ENCODE assay signal across 8 cellular contexts in the genomic region with DNA sequence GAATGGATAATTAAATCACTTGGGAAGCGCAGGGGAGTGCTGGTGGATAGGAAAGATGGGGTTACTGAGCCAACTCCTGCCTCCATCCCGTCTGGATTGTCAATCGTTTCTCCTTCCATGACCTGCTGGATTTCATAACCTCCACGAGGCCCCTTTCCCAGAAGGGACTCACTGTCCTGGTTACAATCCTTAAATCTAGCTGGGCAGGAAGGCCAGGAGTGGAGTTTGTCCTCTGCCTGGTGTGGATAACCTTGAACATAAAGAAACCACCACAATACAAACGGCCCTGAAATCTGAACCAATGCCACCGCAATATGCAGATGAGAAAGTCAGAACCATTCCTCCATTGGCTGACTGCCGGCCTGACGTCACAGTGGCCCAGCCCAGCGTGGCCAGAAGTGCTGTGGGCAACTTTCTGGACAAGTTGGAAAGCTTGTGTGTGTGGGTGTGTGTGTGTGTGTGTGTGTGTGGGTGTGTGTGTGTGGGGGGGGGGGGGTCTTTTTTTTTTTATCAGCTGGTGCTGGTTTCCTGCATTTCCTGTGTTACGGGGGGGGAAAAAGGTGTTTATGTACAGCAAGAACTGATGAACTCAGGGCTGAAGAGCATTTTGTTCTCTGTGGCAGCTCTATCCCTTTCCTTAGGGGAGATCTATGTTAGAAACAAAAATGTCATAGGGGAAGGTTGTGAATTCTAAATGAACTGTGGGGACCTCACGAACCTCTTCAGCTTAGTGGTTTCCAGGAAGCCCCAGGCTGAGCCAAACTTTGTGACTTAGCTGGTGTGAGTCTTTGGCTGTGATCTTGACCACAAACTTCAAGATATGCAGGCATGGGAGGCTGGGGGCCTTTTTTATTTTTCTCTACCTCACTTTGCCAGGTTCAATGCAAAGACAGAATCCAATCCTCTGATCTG.
DNase-seq lines count a peak whose midpoint lies in the region; ATAC-seq and TF ChIP-seq lines count a peak whose summit lies in the region.

No MANE protein-coding gene starts in this region.

- H3K4me2 ChIP-seq in smooth muscle cell: peak overlapping the region; percentile 30

- H3F3A ChIP-seq in smooth muscle cell (ENCODE audit: low read depth): peaks cover 13% of the 10 kb centered on the region

- no peaks in the 10 kb centered on the region for H3K27me3 Mint-ChIP-seq in activated B cell treated with CpG ODN at 0.5 μM for 24 hours

- H3K27ac Mint-ChIP-seq in activated B cell treated with CpG ODN at 0.5 μM for 24 hours: peak overlapping the region; percentile 76

- 0 out of 2 replicates have a peak, but pooled peaks cover 3% of the 10 kb centered on the region for H3K4me1 ChIP-seq in HEK293 (ENCODE audit: control insufficient read depth, insufficient read depth, low read length)
- peaks cover 5% of the 10 kb centered on the region for H3K4me1 ChIP-seq in smooth muscle cell (ENCODE audit: low read depth)

- POLR2A ChIA-PET in HEK293 (lab: Yijun Ruan, JAX) (interaction anchor here (0.6 kb wide), 1 partner anchor 17 kb away, joined by 3 read pairs; no protein-coding TSS in a partner anchor), activated B cell treated with CpG ODN at 0.5 μM for 24 hours (lab: Charles Lee) (interaction anchor here (0.5 to 2.2 kb wide), 5 partner anchors 23 to 200 kb away, joined by 3 to 7 read pairs (median 3); a partner anchor contains a TSS)

- DNase-seq in DMS 273 treated with DMSO at 0.1 percent for 48 hours (lab: John Stamatoyannopoulos, UW) (peak; percentile 81), NCI-H1930 (lab: John Stamatoyannopoulos, UW) (peak; percentile 43 to 45), activated B cell treated with CpG ODN at 0.5 μM for 24 hours (peak; percentile 64), caudate nucleus (lab: John Stamatoyannopoulos, UW) (peak in 49 of 61 donors; percentile 2 to 70 (median 36)), iris pigment epithelial cell (ENCODE audit: low read depth) (peak; percentile 98), smooth muscle cell (lab: John Stamatoyannopoulos, UW; ENCODE audit: unreplicated experiment) (peak; percentile 43)

- peak overlapping the region; percentile 28 for H2AFZ ChIP-seq in smooth muscle cell (ENCODE audit: low read depth)

- no peak for TF ChIP-seq CTCF in HEK293 (tag by site-specific recombination; IDR thresholded peaks at IDR 0.05)
- TF ChIP-seq CTCF in activated B cell treated with CpG ODN at 0.5 μM for 24 hours (IDR thresholded peaks at IDR 0.05): no peak
- TF ChIP-seq CTCF in smooth muscle cell (IDR thresholded peaks at IDR 0.05; ENCODE audit: borderline replicate concordance, insufficient read depth, poor library complexity, severe bottlenecking): no peak

- H3K79me2 ChIP-seq in smooth muscle cell (ENCODE audit: low read depth): no peaks in the 10 kb centered on the region

- H3K36me3 ChIP-seq in HEK293 (ENCODE audit: control insufficient read depth in 2 of 2, insufficient read depth in 1 of 2, low read length in 2 of 2) (no peaks in the 10 kb centered on the region), smooth muscle cell (ENCODE audit: low read depth) (no peaks in the 10 kb centered on the region)

- WGBS in smooth muscle cell (ENCODE audit: low lambda C conversion rate): 16% methylated on average over 11 of the region's 11 CpGs

- 0 out of 2 replicates have a peak overlapping the region, but pooled peaks have one; percentile 8 for H3K27ac ChIP-seq in HEK293 (ENCODE audit: extremely low read depth, low read depth, low read length)
- no peak overlapping the region for H3K27ac ChIP-seq in caudate nucleus (ENCODE audit: low read depth, low read length)
- peak overlapping the region; percentile 52 for H3K27ac ChIP-seq in smooth muscle cell (ENCODE audit: low read depth)

- CTCF ChIA-PET in HEK293 (lab: Yijun Ruan, JAX): interaction anchor here (0.7 to 1.0 kb wide), 2 partner anchors 110 to 288 kb away, joined by 3 read pairs; no protein-coding TSS in a partner anchor
- CTCF ChIA-PET in activated B cell treated with CpG ODN at 0.5 μM for 24 hours (lab: Charles Lee): interaction anchor here (0.9 kb wide), 1 partner anchor 22 kb away, joined by 4 read pairs; no protein-coding TSS in a partner anchor

- H4K20me1 ChIP-seq in smooth muscle cell (ENCODE audit: low read depth): no peaks in the 10 kb centered on the region

- H3K4me1 Mint-ChIP-seq in activated B cell treated with CpG ODN at 0.5 μM for 24 hours: peaks cover 27% of the 10 kb centered on the region

- H3K9me3 ChIP-seq in HEK293 (ENCODE audit: control insufficient read depth, insufficient read depth, low read depth, low read length) (no peaks in the 10 kb centered on the region), smooth muscle cell (replicated peaks; ENCODE audit: low read depth) (no peaks in the 10 kb centered on the region)

- ATAC-seq in activated B cell treated with CpG ODN at 0.5 μM for 24 hours (ENCODE audit: low read depth) (peak; percentile 96), HG02840 (IDR thresholded peaks at IDR 0.05; ENCODE audit: low FRiP score, unreplicated experiment) (no peak)

- no peaks in the 10 kb centered on the region for H3K27me3 ChIP-seq in smooth muscle cell (ENCODE audit: low read depth)

- H3K9ac ChIP-seq in smooth muscle cell (ENCODE audit: low read depth): no peak overlapping the region

- H3K9me3 Mint-ChIP-seq in activated B cell treated with CpG ODN at 0.5 μM for 24 hours: no peaks in the 10 kb centered on the region

- H3K4me3 ChIP-seq in HEK293 (ENCODE audit: low read depth, low read length) (no peak overlapping the region), smooth muscle cell (no peak overlapping the region)

- H3K36me3 Mint-ChIP-seq in activated B cell treated with CpG ODN at 0.5 μM for 24 hours (ENCODE audit: low read depth): no peaks in the 10 kb centered on the region

- intact Hi-C loops in activated B cell treated with CpG ODN at 0.5 μM for 24 hours (cut with micrococcal nuclease): loop anchor here (1.0 kb wide), 2 partner anchors 19 to 23 kb away; no protein-coding TSS in a partner anchor

- peak overlapping the region; percentile 65 for H3K4me3 Mint-ChIP-seq in activated B cell treated with CpG ODN at 0.5 μM for 24 hours

TF ChIP-seq in HEK293, 187 proteins besides CTCF, POLR2A, EP300 and RAD21 (continues in another document):
- TF ChIP-seq ZNF76 (tag by site-specific recombination; IDR thresholded peaks at IDR 0.05; ENCODE audit: borderline replicate concordance, low read depth) (no peak), ZNF626 (tag by site-specific recombination; IDR thresholded peaks at IDR 0.05) (no peak), ZNF585B (tag by site-specific recombination; IDR thresholded peaks at IDR 0.05) (no peak), ZFP3 (tag by site-specific recombination; IDR thresholded peaks at IDR 0.05; ENCODE audit: low read depth) (no peak), ZFP37 (tag by site-specific recombination; IDR thresholded peaks at IDR 0.05) (no peak), GLIS1 (tag by site-specific recombination; IDR thresholded peaks at IDR 0.05) (no peak), ZBTB17 (tag by site-specific recombination; IDR thresholded peaks at IDR 0.05) (peak; percentile 67), ZNF843 (tag by site-specific recombination; IDR thresholded peaks at IDR 0.05) (no peak), ZNF571 (tag by site-specific recombination; IDR thresholded peaks at IDR 0.05) (no peak), ZNF175 (tag by site-specific recombination; IDR thresholded peaks at IDR 0.05) (no peak), YY2 (tag by site-specific recombination; IDR thresholded peaks at IDR 0.05) (no peak)
- TF ChIP-seq, protein P1, sequence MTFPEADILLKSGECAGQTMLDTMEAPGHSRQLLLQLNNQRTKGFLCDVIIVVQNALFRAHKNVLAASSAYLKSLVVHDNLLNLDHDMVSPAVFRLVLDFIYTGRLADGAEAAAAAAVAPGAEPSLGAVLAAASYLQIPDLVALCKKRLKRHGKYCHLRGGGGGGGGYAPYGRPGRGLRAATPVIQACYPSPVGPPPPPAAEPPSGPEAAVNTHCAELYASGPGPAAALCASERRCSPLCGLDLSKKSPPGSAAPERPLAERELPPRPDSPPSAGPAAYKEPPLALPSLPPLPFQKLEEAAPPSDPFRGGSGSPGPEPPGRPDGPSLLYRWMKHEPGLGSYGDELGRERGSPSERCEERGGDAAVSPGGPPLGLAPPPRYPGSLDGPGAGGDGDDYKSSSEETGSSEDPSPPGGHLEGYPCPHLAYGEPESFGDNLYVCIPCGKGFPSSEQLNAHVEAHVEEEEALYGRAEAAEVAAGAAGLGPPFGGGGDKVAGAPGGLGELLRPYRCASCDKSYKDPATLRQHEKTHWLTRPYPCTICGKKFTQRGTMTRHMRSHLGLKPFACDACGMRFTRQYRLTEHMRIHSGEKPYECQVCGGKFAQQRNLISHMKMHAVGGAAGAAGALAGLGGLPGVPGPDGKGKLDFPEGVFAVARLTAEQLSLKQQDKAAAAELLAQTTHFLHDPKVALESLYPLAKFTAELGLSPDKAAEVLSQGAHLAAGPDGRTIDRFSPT (tag by site-specific recombination; IDR thresholded peaks at IDR 0.05): peak; percentile 75; the same call in 1 of the 2 replicates

Comparison
In these comparisons a context has a peak if more than half of its experiments do, and no peak if none do; other contexts are left out.
1. DNase-seq: peak in every context shown above with its lines; median percentile 98 in iris pigment epithelial cell; 81 in DMS 273 treated with DMSO at 0.1 percent for 48 hours; 64 in activated B cell treated with CpG ODN at 0.5 μM for 24 hours; 44 in NCI-H1930; 43 in smooth muscle cell; 36 in caudate nucleus.